ENCODE assay signal across 9 cellular contexts in genomic region chr2:74290466-74291216, GRCh38.
DNase-seq lines count a peak whose midpoint lies in the region; ATAC-seq lines count a peak whose summit lies in the region.
"Had no signal": no experiment of that assay in that cellular context is flagged by ENCODE, and none has a peak within 500 bp of the region (broad histone marks: within the 10 kb centered on the region; RNA-seq: fewer than 3 reads in every experiment).

No MANE protein-coding gene starts in this region.

- peak overlapping the region; percentile 17 to 35 for H3K4me3 Mint-ChIP-seq in stimulated activated naive CD8-positive, alpha-beta T cell treated with anti-CD3 and anti-CD28 coated beads, Interleukin-15, amount 100 ng/mL, for 72 hours

- peak; percentile 84 for ATAC-seq in stimulated activated naive CD8-positive, alpha-beta T cell treated with anti-CD3 and anti-CD28 coated beads, Interleukin-15, amount 100 ng/mL, for 72 hours
- ATAC-seq in HG02938 (IDR thresholded peaks at IDR 0.05; ENCODE audit: unreplicated experiment), result no peak
- ATAC-seq: A549 had no signal

- H3K27ac Mint-ChIP-seq in stimulated activated naive CD8-positive, alpha-beta T cell treated with anti-CD3 and anti-CD28 coated beads, Interleukin-15, amount 100 ng/mL, for 72 hours, result peak overlapping the region; percentile 34 to 92

- DNase-seq in NCI-H1436 (lab: John Stamatoyannopoulos, UW) (peak; percentile 18), NCI-H1436 treated with DMSO at 0.1 percent for 48 hours (lab: John Stamatoyannopoulos, UW) (no peak), NAMALWA (ENCODE audit: low spot score) (peak; percentile 41), HCEC 1CT (no peak), GDM1 (lab: John Stamatoyannopoulos, UW) (no peak)
- DNase-seq in activated naive CD4-positive, alpha-beta T cell treated with anti-CD3 and anti-CD28 coated beads, Interleukin-2, amount 50 U/mL, for 16 hours, result peak; percentile 20
- peak; percentile 21 to 31 for DNase-seq in stimulated activated naive CD8-positive, alpha-beta T cell treated with anti-CD3 and anti-CD28 coated beads, Interleukin-15, amount 100 ng/mL, for 72 hours

- no peaks in the 10 kb centered on the region for H3K27me3 Mint-ChIP-seq in stimulated activated naive CD8-positive, alpha-beta T cell treated with anti-CD3 and anti-CD28 coated beads, Interleukin-15, amount 100 ng/mL, for 72 hours

- H3K9me3 Mint-ChIP-seq in stimulated activated naive CD8-positive, alpha-beta T cell treated with anti-CD3 and anti-CD28 coated beads, Interleukin-15, amount 100 ng/mL, for 72 hours, result no peaks in the 10 kb centered on the region

- H3K4me1 Mint-ChIP-seq in stimulated activated naive CD8-positive, alpha-beta T cell treated with anti-CD3 and anti-CD28 coated beads, Interleukin-15, amount 100 ng/mL, for 72 hours, result peaks cover 16% of the 10 kb centered on the region

Comparison
In these comparisons a context has a peak if more than half of its experiments do, and no peak if none do; other contexts are left out.
1. DNase-seq: peak in NCI-H1436 (single experiment), NAMALWA (single experiment), activated naive CD4-positive, alpha-beta T cell treated with anti-CD3 and anti-CD28 coated beads, Interleukin-2, amount 50 U/mL, for 16 hours (single experiment) and stimulated activated naive CD8-positive, alpha-beta T cell treated with anti-CD3 and anti-CD28 coated beads, Interleukin-15, amount 100 ng/mL, for 72 hours (2 of 2); none in NCI-H1436 treated with DMSO at 0.1 percent for 48 hours (single experiment), HCEC 1CT (single experiment) and GDM1 (single experiment).